15 cellular contexts compared by ENCODE assay signal in genomic region chr1:36179220-36179600, GRCh38. TPM values are rescaled to one million over a fixed set of nuclear protein-coding genes. Genes with fewer than 3 reads are reported as not detected.
DNase-seq lines count a peak whose midpoint lies in the region; ATAC-seq and TF ChIP-seq lines count a peak whose summit lies in the region.
"Had no signal": no experiment of that assay in that cellular context is flagged by ENCODE, and none has a peak within 500 bp of the region (broad histone marks: within the 10 kb centered on the region; RNA-seq: fewer than 3 reads in every experiment).

No MANE protein-coding gene starts in this region.

- no peaks in the 10 kb centered on the region for H3K27me3 ChIP-seq in NT2/D1 (ENCODE audit: insufficient read depth, insufficient read length)
- H3K27me3 ChIP-seq in dorsolateral prefrontal cortex = no peaks in the 10 kb centered on the region
- no peaks in the 10 kb centered on the region for H3K27me3 ChIP-seq in testis
- no peaks in the 10 kb centered on the region for H3K27me3 ChIP-seq in CD4-positive, alpha-beta T cell (ENCODE audit: control insufficient read depth, insufficient read depth, low read length)

- no peak overlapping the region for H3K27ac Mint-ChIP-seq in CD4-positive, alpha-beta T cell

- ATAC-seq in mucosa of descending colon (peak; percentile 36), omental fat pad (ENCODE audit: low FRiP score) (no peak)
- no peak for ATAC-seq in CD4-positive, alpha-beta T cell (ENCODE audit: poor library complexity)
- ATAC-seq: activated CD4-positive, CD25-positive, alpha-beta regulatory T cell treated with anti-CD3 and anti-CD28 coated beads, Interleukin-2, amount 50 U/mL, for 24 hours; activated naive CD4-positive, alpha-beta T cell treated with anti-CD3 and anti-CD28 coated beads, Interleukin-2, amount 50 U/mL, for 72 hours; PC-3 had no signal

- H3K4me1 ChIP-seq in NT2/D1 (ENCODE audit: insufficient read depth, insufficient read length) (peaks cover 43% of the 10 kb centered on the region), mucosa of descending colon (ENCODE audit: low read depth) (peaks cover 7% of the 10 kb centered on the region), testis (peaks cover 10% of the 10 kb centered on the region)

- H3K9me3 ChIP-seq in NT2/D1 (ENCODE audit: insufficient read depth, low read length) (no peaks in the 10 kb centered on the region), mucosa of descending colon (no peaks in the 10 kb centered on the region), testis (no peaks in the 10 kb centered on the region)
- no peaks in the 10 kb centered on the region for H3K9me3 ChIP-seq in CD4-positive, alpha-beta T cell (ENCODE audit: control insufficient read depth, low read length)

- H3K36me3 ChIP-seq in NT2/D1 (ENCODE audit: insufficient read depth, insufficient read length, low read length) (peaks cover 86% of the 10 kb centered on the region), mucosa of descending colon (ENCODE audit: low read depth) (no peaks in the 10 kb centered on the region), testis (ENCODE audit: low read depth, missing control alignments) (no peaks in the 10 kb centered on the region)

- H3K27me3 Mint-ChIP-seq in CD4-positive, alpha-beta T cell = no peaks in the 10 kb centered on the region

- no peak for TF ChIP-seq POLR2A in testis (IDR thresholded peaks at IDR 0.05)

- H3K9me3 Mint-ChIP-seq in CD4-positive, alpha-beta T cell = no peaks in the 10 kb centered on the region
- H3K9me3 Mint-ChIP-seq: activated naive CD4-positive, alpha-beta T cell treated with anti-CD3 and anti-CD28 coated beads, Interleukin-2, amount 50 U/mL, for 72 hours; neural crest cell had no signal

- H3K9ac ChIP-seq in NT2/D1 (ENCODE audit: insufficient read length, low read depth) = peak overlapping the region; percentile 80

- TF ChIP-seq CTCF in dorsolateral prefrontal cortex (IDR thresholded peaks at IDR 0.05 in 54 of 56, conservative IDR thresholded peaks at IDR 0.05 in 2 of 56; ENCODE audit: low read depth in 1 of 56, partially characterized antibody in 56 of 56) (no peak), mucosa of descending colon (IDR thresholded peaks at IDR 0.05) (no peak), testis (IDR thresholded peaks at IDR 0.05) (no peak), omental fat pad (IDR thresholded peaks at IDR 0.05) (no peak)
- no peak for TF ChIP-seq CTCF in CD4-positive, alpha-beta T cell (IDR thresholded peaks at IDR 0.05)

- CTCF ChIA-PET in CD4-positive, alpha-beta T cell (lab: Charles Lee) = no interaction called here

- peak overlapping the region; percentile 10 for H3K4me3 ChIP-seq in NT2/D1 (ENCODE audit: insufficient read length, low read depth)
- H3K4me3 ChIP-seq in dorsolateral prefrontal cortex = no peak overlapping the region
- no peak overlapping the region for H3K4me3 ChIP-seq in mucosa of descending colon
- H3K4me3 ChIP-seq in testis = peak overlapping the region; percentile 16 to 39

- WGBS in testis, 2 donors = 67 to 69% methylated on average over 19 of the region's 19 CpGs

- H3K27ac ChIP-seq in dorsolateral prefrontal cortex (peak overlapping the region in 32 of 59 donors; percentile 8 to 96 (median 56)), testis (no peak overlapping the region)
- no peak overlapping the region for H3K27ac ChIP-seq in CD4-positive, alpha-beta T cell (ENCODE audit: low read depth, low read length)

- H3K36me3 Mint-ChIP-seq in CD4-positive, alpha-beta T cell (ENCODE audit: low read depth) = peaks cover 63% of the 10 kb centered on the region
- H3K36me3 Mint-ChIP-seq: activated naive CD4-positive, alpha-beta T cell treated with anti-CD3 and anti-CD28 coated beads, Interleukin-2, amount 50 U/mL, for 72 hours had no signal

- DNase-seq in NT2/D1 (ENCODE audit: low read depth, low spot score) (no peak), dorsolateral prefrontal cortex (no peak), mucosa of descending colon (no peak), testis (no peak), omental fat pad (ENCODE audit: low spot score) (no peak), SIG-M5 treated with dmso at 0.1 percent for 504 hours (lab: John Stamatoyannopoulos, UW; ENCODE audit: unreplicated experiment) (no peak)
- DNase-seq in CD4-positive, alpha-beta T cell = no peak
- DNase-seq: GOT3, midbrain, NCI-H1436, NCI-H69, PC-3 had no signal

- no peak overlapping the region for H3K4me3 Mint-ChIP-seq in CD4-positive, alpha-beta T cell
- H3K4me3 Mint-ChIP-seq: neural crest cell had no signal

- POLR2A ChIA-PET in CD4-positive, alpha-beta T cell (lab: Charles Lee) = interaction anchor here (1.4 kb wide), 1 partner anchor 30 kb away, joined by 3 read pairs; the partner anchor contains the start of gene TRAPPC3

- no peaks in the 10 kb centered on the region for H3K4me1 Mint-ChIP-seq in CD4-positive, alpha-beta T cell (ENCODE audit: low read depth)
- H3K4me1 Mint-ChIP-seq: neural crest cell had no signal

- intact Hi-C loops in dorsolateral prefrontal cortex (cut with DNase I) = no loop called here
- intact Hi-C loops in mucosa of descending colon (cut with DNase I, micrococcal nuclease) = no loop called here
- intact Hi-C loops in testis (cut with DNase I; ENCODE audit: low total_unique reads) = no loop called here
- intact Hi-C loops in CD4-positive, alpha-beta T cell (cut with DNase I, micrococcal nuclease) = no loop called here

RNA-seq across cellular contexts. Expression of gene MAP7D1, which starts 23.2 kb away (rescaled TPM):
- total RNA-seq in dorsolateral prefrontal cortex (100 to 1,000 TPM; 184 to 392 (median 248) TPM), mucosa of descending colon (100 to 1,000 TPM in 1 of 3 donors, 10 to 100 TPM in 2; 41.5 to 161 (median 61.9) TPM), testis (10 to 100 TPM; 45.4 to 59.6 TPM), omental fat pad (100 to 1,000 TPM in 3 of 4 donors, 10 to 100 TPM in 1; 73.3 to 244 (median 115) TPM)
- 50.2 TPM for polyA plus RNA-seq in testis (ENCODE audit: insufficient read depth, low read depth, low replicate concordance)
- total RNA-seq in CD4-positive, alpha-beta T cell = 100 to 1,000 TPM; 156 to 163 TPM

RNA-seq across cellular contexts. Expression of gene TRAPPC3, which starts 29.9 kb away (rescaled TPM):
- total RNA-seq in dorsolateral prefrontal cortex (10 to 100 TPM; 41.0 to 81.9 (median 61.8) TPM), mucosa of descending colon (10 to 100 TPM; 55.7 to 86.6 (median 57.7) TPM), testis (100 to 1,000 TPM; 109 to 146 TPM), omental fat pad (100 to 1,000 TPM in 1 of 4 donors, 10 to 100 TPM in 3; 76.3 to 104 (median 83.2) TPM)
- polyA plus RNA-seq in testis (ENCODE audit: insufficient read depth, low read depth, low replicate concordance) = 111 TPM
- 10 to 100 TPM; 18.4 to 21.3 TPM for total RNA-seq in CD4-positive, alpha-beta T cell

RNA-seq across cellular contexts. Expression of gene THRAP3, which starts 45.0 kb away (rescaled TPM):
- 10 to 100 TPM; 55.1 to 96.7 (median 78.0) TPM for total RNA-seq in dorsolateral prefrontal cortex
- total RNA-seq in mucosa of descending colon = 100 to 1,000 TPM in 1 of 3 donors, 10 to 100 TPM in 2; 83.0 to 103 (median 85.1) TPM
- total RNA-seq in testis = 100 to 1,000 TPM in 1 of 2 donors, 10 to 100 TPM in 1; 93.0 to 112 TPM
- polyA plus RNA-seq in testis (ENCODE audit: insufficient read depth, low read depth, low replicate concordance) = 72.5 TPM
- total RNA-seq in CD4-positive, alpha-beta T cell = 10 to 100 TPM; 68.7 to 76.1 TPM
- total RNA-seq in omental fat pad = 10 to 100 TPM; 77.2 to 99.5 (median 86.2) TPM

RNA-seq across cellular contexts. Expression of gene COL8A2, which starts 54.2 kb away (rescaled TPM):
- total RNA-seq in dorsolateral prefrontal cortex = 1 to 10 TPM in 92 of 120 experiments, under 1 TPM in 28; 0.33 to 4.9 (median 1.3) TPM
- 1 to 10 TPM in 2 of 3 donors, under 1 TPM in 1; 0.58 to 4.5 (median 1.5) TPM for total RNA-seq in mucosa of descending colon
- total RNA-seq in testis = 1 to 10 TPM; 1.3 to 2.0 TPM
- polyA plus RNA-seq in testis (ENCODE audit: insufficient read depth, low read depth, low replicate concordance) = 4.2 TPM
- under 1 TPM; 0.05 to 0.06 TPM for total RNA-seq in CD4-positive, alpha-beta T cell
- total RNA-seq in omental fat pad = 1 to 10 TPM; 2.7 to 6.4 (median 3.7) TPM

Comparison
In these comparisons a context has a peak if more than half of its experiments do, and no peak if none do; other contexts are left out.
1. H3K4me3 ChIP-seq: peak in NT2/D1 (single experiment) and testis (2 of 2); none in dorsolateral prefrontal cortex (0 of 59) and mucosa of descending colon (single experiment).
2. H3K27ac ChIP-seq: peak in dorsolateral prefrontal cortex (32 of 59); none in testis (0 of 2) and CD4-positive, alpha-beta T cell (single experiment).